Comparison of ENCODE assay signal across 1 cellular context in the genomic region with DNA sequence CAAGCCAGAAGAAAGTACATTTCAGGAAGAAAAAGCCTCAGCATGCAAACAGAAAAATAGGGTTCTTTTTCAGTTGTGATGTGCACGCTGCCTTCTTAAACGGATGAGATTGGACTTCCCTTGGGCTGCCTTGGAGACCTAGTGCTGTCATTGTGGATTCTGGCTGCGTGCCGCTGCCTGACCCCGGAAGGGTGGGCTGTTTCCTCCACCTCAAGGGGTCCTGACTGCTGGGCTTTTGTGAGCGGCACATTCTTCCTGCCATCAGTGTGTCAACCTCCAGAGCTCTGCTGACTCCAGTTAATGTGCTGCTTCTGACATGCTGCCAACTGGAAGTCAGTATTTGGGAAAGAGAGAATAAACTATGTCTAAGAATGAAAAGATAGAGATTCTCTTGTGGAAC.
TF ChIP-seq lines count a peak whose summit lies in the region.

No MANE protein-coding gene starts in this region.

TF ChIP-seq in GM12878, 131 proteins besides CTCF, POLR2A, EP300 and RAD21:
- TF ChIP-seq HDGF (IDR thresholded peaks at IDR 0.05) (no peak), BACH1 (IDR thresholded peaks at IDR 0.05; ENCODE audit: borderline replicate concordance) (no peak), TBL1XR1 (IDR thresholded peaks at IDR 0.05; ENCODE audit: low read depth, low read length) (no peak), TCF3 (IDR thresholded peaks at IDR 0.05; ENCODE audit: borderline replicate concordance, insufficient read depth, low read depth, low read length) (no peak), SP1 (IDR thresholded peaks at IDR 0.05; ENCODE audit: low read depth, low read length) (no peak), IRF3 (IDR thresholded peaks at IDR 0.05) (no peak), DPF2 (IDR thresholded peaks at IDR 0.05) (no peak), ZNF217 (IDR thresholded peaks at IDR 0.05) (no peak), ZZZ3 (IDR thresholded peaks at IDR 0.05; ENCODE audit: control insufficient read depth, insufficient read length, low read depth) (no peak), CHD1 (IDR thresholded peaks at IDR 0.05; ENCODE audit: low read depth, low read length) (no peak), USF1 (IDR thresholded peaks at IDR 0.05; ENCODE audit: borderline replicate concordance, extremely low read length, insufficient read depth, low read depth, low read length) (no peak), SUZ12 (IDR thresholded peaks at IDR 0.05; ENCODE audit: unreplicated experiment) (no peak)
- TF ChIP-seq, protein P1, sequence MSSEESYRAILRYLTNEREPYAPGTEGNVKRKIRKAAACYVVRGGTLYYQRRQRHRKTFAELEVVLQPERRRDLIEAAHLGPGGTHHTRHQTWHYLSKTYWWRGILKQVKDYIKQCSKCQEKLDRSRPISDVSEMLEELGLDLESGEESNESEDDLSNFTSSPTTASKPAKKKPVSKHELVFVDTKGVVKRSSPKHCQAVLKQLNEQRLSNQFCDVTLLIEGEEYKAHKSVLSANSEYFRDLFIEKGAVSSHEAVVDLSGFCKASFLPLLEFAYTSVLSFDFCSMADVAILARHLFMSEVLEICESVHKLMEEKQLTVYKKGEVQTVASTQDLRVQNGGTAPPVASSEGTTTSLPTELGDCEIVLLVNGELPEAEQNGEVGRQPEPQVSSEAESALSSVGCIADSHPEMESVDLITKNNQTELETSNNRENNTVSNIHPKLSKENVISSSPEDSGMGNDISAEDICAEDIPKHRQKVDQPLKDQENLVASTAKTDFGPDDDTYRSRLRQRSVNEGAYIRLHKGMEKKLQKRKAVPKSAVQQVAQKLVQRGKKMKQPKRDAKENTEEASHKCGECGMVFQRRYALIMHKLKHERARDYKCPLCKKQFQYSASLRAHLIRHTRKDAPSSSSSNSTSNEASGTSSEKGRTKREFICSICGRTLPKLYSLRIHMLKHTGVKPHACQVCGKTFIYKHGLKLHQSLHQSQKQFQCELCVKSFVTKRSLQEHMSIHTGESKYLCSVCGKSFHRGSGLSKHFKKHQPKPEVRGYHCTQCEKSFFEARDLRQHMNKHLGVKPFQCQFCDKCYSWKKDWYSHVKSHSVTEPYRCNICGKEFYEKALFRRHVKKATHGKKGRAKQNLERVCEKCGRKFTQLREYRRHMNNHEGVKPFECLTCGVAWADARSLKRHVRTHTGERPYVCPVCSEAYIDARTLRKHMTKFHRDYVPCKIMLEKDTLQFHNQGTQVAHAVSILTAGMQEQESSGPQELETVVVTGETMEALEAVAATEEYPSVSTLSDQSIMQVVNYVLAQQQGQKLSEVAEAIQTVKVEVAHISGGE (CRISPR knock-in tag; IDR thresholded peaks at IDR 0.05) = no peak
